In genomic region chr14:90853116-90853515, GRCh38 we compare ENCODE assay signal across 17 cellular contexts. TPM values are rescaled to one million over a fixed set of nuclear protein-coding genes. Genes with fewer than 3 reads are reported as not detected.
DNase-seq lines count a peak whose midpoint lies in the region; FAIRE-seq and TF ChIP-seq lines count a peak whose summit lies in the region.
"Had no signal": no experiment of that assay in that cellular context is flagged by ENCODE, and none has a peak within 500 bp of the region (broad histone marks: within the 10 kb centered on the region; RNA-seq: fewer than 3 reads in every experiment).

No MANE protein-coding gene starts in this region.

- H3K4me3 ChIP-seq in fibroblast of villous mesenchyme (ENCODE audit: low read depth, low read length) = no peak overlapping the region
- H3K4me3 ChIP-seq: A549, BLaER1, HAP-1, K562 had no signal

- no peak for TF ChIP-seq CTCF in fibroblast of villous mesenchyme (IDR thresholded peaks at IDR 0.05; ENCODE audit: insufficient read depth, low read depth, low read length)

- peak; percentile 13 for DNase-seq in NCI-H226
- peak; percentile 74 for DNase-seq in fibroblast of villous mesenchyme (ENCODE audit: low read depth)
- DNase-seq in medulla oblongata (ENCODE audit: extremely low spot score) = no peak
- no peak for DNase-seq in dermis blood vessel endothelial cell
- DNase-seq in NCI-H146 (lab: John Stamatoyannopoulos, UW) = no peak
- DNase-seq: CD4-positive, alpha-beta memory T cell; DMS79 treated with DMSO at 0.1 percent for 48 hours; GDM1; IMR-90 had no signal

- FAIRE-seq in G401.6 (lab: Jason Lieb, UNC) = peak; percentile 44
- FAIRE-seq: A549, GM12892, H1, HTR-8/SVneo, K562 had no signal

RNA-seq across cellular contexts. Expression of gene TTC7B, which starts 36.9 kb away (rescaled TPM):
- total RNA-seq in fibroblast of villous mesenchyme = 16.8 and 25.8 TPM in 2 replicates
- total RNA-seq in dermis blood vessel endothelial cell = 37.1 and 63.3 TPM in 2 replicates

Comparison
In these comparisons a context has a peak if more than half of its experiments do, and no peak if none do; other contexts are left out.
1. DNase-seq: peak in NCI-H226 (single experiment) and fibroblast of villous mesenchyme (single experiment); none in medulla oblongata (single experiment), dermis blood vessel endothelial cell (single experiment) and NCI-H146 (single experiment).